In genomic region chr5:149210229-149210628, GRCh38 we compare ENCODE assay signal across 2 cellular contexts.
TF ChIP-seq lines count a peak whose summit lies in the region.

No MANE protein-coding gene starts in this region.

TF ChIP-seq in SK-N-SH, 30 proteins besides CTCF, POLR2A, EP300 and RAD21 (continued from another document):
- no peak for TF ChIP-seq REST (IDR thresholded peaks at IDR 0.05; ENCODE audit: low read depth, low read length)
TF ChIP-seq in SK-N-SH: peak in this region for 1.

TF ChIP-seq in SK-N-SH treated with all-trans-retinoic acid at 6 μM for 48 hours, 23 proteins besides CTCF, POLR2A, EP300 and RAD21 (continued from another document):
- TF ChIP-seq ZNF8 (CRISPR knock-in tag; IDR thresholded peaks at IDR 0.05), result no peak
- no peak for TF ChIP-seq ZNF565 (CRISPR knock-in tag; conservative IDR thresholded peaks at IDR 0.05; ENCODE audit: low read depth)
- TF ChIP-seq CSRNP3 (CRISPR knock-in tag; IDR thresholded peaks at IDR 0.05), result no peak
- TF ChIP-seq TOX (CRISPR knock-in tag; IDR thresholded peaks at IDR 0.05; ENCODE audit: borderline replicate concordance), result no peak
- no peak for TF ChIP-seq ESRRG (CRISPR knock-in tag; IDR thresholded peaks at IDR 0.05)
- no peak for TF ChIP-seq POU6F1 (CRISPR knock-in tag; IDR thresholded peaks at IDR 0.05; ENCODE audit: borderline replicate concordance, low read depth)
- TF ChIP-seq ZFP30 (CRISPR knock-in tag; IDR thresholded peaks at IDR 0.05), result no peak
